8 cellular contexts compared by ENCODE assay signal in genomic region chr17:76868669-76869208, GRCh38. TPM values are rescaled to one million over a fixed set of nuclear protein-coding genes. Genes with fewer than 3 reads are reported as not detected.
DNase-seq lines count a peak whose midpoint lies in the region; ATAC-seq and TF ChIP-seq lines count a peak whose summit lies in the region.

No MANE protein-coding gene starts in this region.

- H3K27me3 Mint-ChIP-seq in T-helper 17 cell (peaks cover 23% of the 10 kb centered on the region), glutamatergic neuron (ENCODE audit: unreplicated experiment) (peaks cover 9% of the 10 kb centered on the region)
- H3K27me3 Mint-ChIP-seq in stimulated activated naive B cell treated with anti-CD40 and anti-IgM and Interleukin-4, amounts not matched to agents 10 μg/mL and 1 μg/mL and 100 μg/mL, for 72 hours = peaks cover 27 to 42% of the 10 kb centered on the region in 2 donors

- H3K36me3 Mint-ChIP-seq in T-helper 17 cell (ENCODE audit: low read depth) (no peaks in the 10 kb centered on the region), glutamatergic neuron (ENCODE audit: unreplicated experiment) (no peaks in the 10 kb centered on the region)
- H3K36me3 Mint-ChIP-seq in stimulated activated naive B cell treated with anti-CD40 and anti-IgM and Interleukin-4, amounts not matched to agents 10 μg/mL and 1 μg/mL and 100 μg/mL, for 72 hours = no peaks in the 10 kb centered on the region

- peaks cover 5% of the 10 kb centered on the region for H3K9me3 Mint-ChIP-seq in glutamatergic neuron (ENCODE audit: unreplicated experiment)
- H3K9me3 Mint-ChIP-seq in stimulated activated naive B cell treated with anti-CD40 and anti-IgM and Interleukin-4, amounts not matched to agents 10 μg/mL and 1 μg/mL and 100 μg/mL, for 72 hours = no peaks in the 10 kb centered on the region

- H3K27ac Mint-ChIP-seq in T-helper 17 cell (no peak overlapping the region), glutamatergic neuron (ENCODE audit: unreplicated experiment) (no peak overlapping the region)
- peak overlapping the region; percentile 51 for H3K27ac Mint-ChIP-seq in stimulated activated naive B cell treated with anti-CD40 and anti-IgM and Interleukin-4, amounts not matched to agents 10 μg/mL and 1 μg/mL and 100 μg/mL, for 72 hours

- peak; percentile 35 for ATAC-seq in T-helper 17 cell
- peak; percentile 21 to 22 for ATAC-seq in stimulated activated naive B cell treated with anti-CD40 and anti-IgM and Interleukin-4, amounts not matched to agents 10 μg/mL and 1 μg/mL and 100 μg/mL, for 72 hours (replicated peaks)
- no peak for ATAC-seq in GM21717 (IDR thresholded peaks at IDR 0.05; ENCODE audit: unreplicated experiment)
- ATAC-seq in HG02759 (IDR thresholded peaks at IDR 0.05; ENCODE audit: unreplicated experiment) = no peak

- H3K4me1 Mint-ChIP-seq in T-helper 17 cell (peaks cover 6% of the 10 kb centered on the region), glutamatergic neuron (ENCODE audit: low read depth, unreplicated experiment) (peaks cover 8% of the 10 kb centered on the region)
- peaks cover 18 to 34% of the 10 kb centered on the region in 2 donors for H3K4me1 Mint-ChIP-seq in stimulated activated naive B cell treated with anti-CD40 and anti-IgM and Interleukin-4, amounts not matched to agents 10 μg/mL and 1 μg/mL and 100 μg/mL, for 72 hours

- TF ChIP-seq CTCF in glutamatergic neuron (IDR thresholded peaks at IDR 0.05; ENCODE audit: partially characterized antibody, unreplicated experiment) = no peak
- no peak for TF ChIP-seq CTCF in GM20000 (IDR thresholded peaks at IDR 0.05; ENCODE audit: extremely low read depth, missing control alignments)

- H3K9me3 ChIP-seq in T-helper 17 cell (ENCODE audit: control insufficient read depth, low read length, poor library complexity, severe bottlenecking) = no peaks in the 10 kb centered on the region

- peak; percentile 32 for DNase-seq in NCI-H510A (lab: John Stamatoyannopoulos, UW)
- no peak for DNase-seq in NCI-H510A treated with DMSO at 0.1 percent for 48 hours (lab: John Stamatoyannopoulos, UW)
- no peak for DNase-seq in T-helper 17 cell
- DNase-seq in glutamatergic neuron = peak; percentile 38
- no peak for DNase-seq in stimulated activated naive B cell treated with anti-CD40 and anti-IgM and Interleukin-4, amounts not matched to agents 10 μg/mL and 1 μg/mL and 100 μg/mL, for 72 hours
- DNase-seq in GM20000 (ENCODE audit: low spot score) = no peak

- H3K4me3 Mint-ChIP-seq in T-helper 17 cell = peak overlapping the region; percentile 66
- H3K4me3 Mint-ChIP-seq in glutamatergic neuron (ENCODE audit: unreplicated experiment) = peak overlapping the region; percentile 82
- peak overlapping the region; percentile 36 to 40 for H3K4me3 Mint-ChIP-seq in stimulated activated naive B cell treated with anti-CD40 and anti-IgM and Interleukin-4, amounts not matched to agents 10 μg/mL and 1 μg/mL and 100 μg/mL, for 72 hours

RNA-seq across cellular contexts. Expression of gene MGAT5B, which starts 0.5 kb away (rescaled TPM):
- total RNA-seq in T-helper 17 cell (1 to 10 TPM in 1 of 2 donors, under 1 TPM in 1; 0.55 to 1.4 TPM), glutamatergic neuron (ENCODE audit: unreplicated experiment) (22.9 TPM)

Comparison
In these comparisons a context has a peak if more than half of its experiments do, and no peak if none do; other contexts are left out.
1. DNase-seq: peak in NCI-H510A (single experiment) and glutamatergic neuron (single experiment); none in NCI-H510A treated with DMSO at 0.1 percent for 48 hours (single experiment), T-helper 17 cell (0 of 3), stimulated activated naive B cell treated with anti-CD40 and anti-IgM and Interleukin-4, amounts not matched to agents 10 μg/mL and 1 μg/mL and 100 μg/mL, for 72 hours (single experiment) and GM20000 (single experiment).
2. ATAC-seq: peak in T-helper 17 cell (single experiment) and stimulated activated naive B cell treated with anti-CD40 and anti-IgM and Interleukin-4, amounts not matched to agents 10 μg/mL and 1 μg/mL and 100 μg/mL, for 72 hours (2 of 2); none in GM21717 (single experiment) and HG02759 (single experiment).
3. RNA of gene MGAT5B, which starts 0.5 kb away (total RNA-seq): 22.9 TPM in glutamatergic neuron (single experiment); 0.55 to 1.4 TPM in T-helper 17 cell; every median in the first group is over 10 times any median in the second.
4. Peak in every context shown above with its lines, with median percentiles within 50 percentile points of each other: H3K4me3 Mint-ChIP-seq.